8 cellular contexts compared by ENCODE assay signal in genomic region chr14:25049127-25049558, GRCh38. TPM values are rescaled to one million over a fixed set of nuclear protein-coding genes. Genes with fewer than 3 reads are reported as not detected.
DNase-seq lines count a peak whose midpoint lies in the region; ATAC-seq lines count a peak whose summit lies in the region.

No MANE protein-coding gene starts in this region.

- peak overlapping the region in 1 of 8 donors; percentile 21 for H3K27ac Mint-ChIP-seq in CD8-positive, alpha-beta memory T cell
- no peak overlapping the region for H3K27ac Mint-ChIP-seq in activated T-helper 17 cell treated with anti-CD3 and anti-CD28 coated beads, Interleukin-2, amount 50 U/mL, for 72 hours

- WGBS in right cardiac atrium: 2% methylated on average over 34 of the region's 34 CpGs

- H3K4me3 ChIP-seq in CD8-positive, alpha-beta memory T cell (ENCODE audit: low read length): no peak overlapping the region
- H3K4me3 ChIP-seq in right cardiac atrium (ENCODE audit: low read length) (peak overlapping the region; percentile 74), rectal smooth muscle tissue (ENCODE audit: low read length) (peak overlapping the region; percentile 72)

- H3K9me3 ChIP-seq in CD8-positive, alpha-beta memory T cell (ENCODE audit: low read length): no peaks in the 10 kb centered on the region
- H3K9me3 ChIP-seq in right cardiac atrium (ENCODE audit: control insufficient read depth, low read length): no peaks in the 10 kb centered on the region

- H3K36me3 Mint-ChIP-seq in CD8-positive, alpha-beta memory T cell: no peaks in the 10 kb centered on the region
- H3K36me3 Mint-ChIP-seq in activated T-helper 17 cell treated with anti-CD3 and anti-CD28 coated beads, Interleukin-2, amount 50 U/mL, for 72 hours (ENCODE audit: low read depth): no peaks in the 10 kb centered on the region

- H3K4me1 ChIP-seq in CD8-positive, alpha-beta memory T cell (ENCODE audit: insufficient read depth, low read length): no peaks in the 10 kb centered on the region
- peaks cover 2% of the 10 kb centered on the region for H3K4me1 ChIP-seq in right cardiac atrium (ENCODE audit: control insufficient read depth, insufficient read depth, low read length)
- H3K4me1 ChIP-seq in rectal smooth muscle tissue (ENCODE audit: control insufficient read depth, insufficient read depth, low read length): peaks cover 11% of the 10 kb centered on the region

- DNase-seq in CD8-positive, alpha-beta memory T cell: no peak
- DNase-seq in right cardiac atrium: peak in 2 of 3 donors; percentile 60 to 70
- DNase-seq in stimulated activated CD8-positive, alpha-beta memory T cell treated with anti-CD3 and anti-CD28 coated beads, Interleukin-4, amount 100 ng/mL, for 48 hours: no peak

- H3K27me3 Mint-ChIP-seq in CD8-positive, alpha-beta memory T cell: peaks cover 42 to 72% of the 10 kb centered on the region in 2 donors
- H3K27me3 Mint-ChIP-seq in activated T-helper 17 cell treated with anti-CD3 and anti-CD28 coated beads, Interleukin-2, amount 50 U/mL, for 72 hours: peaks cover 54% of the 10 kb centered on the region

- CTCF ChIA-PET in CD8-positive, alpha-beta memory T cell (lab: Charles Lee): no interaction called here

- peak overlapping the region in 4 of 7 donors; percentile 19 to 74 (median 50) for H3K4me3 Mint-ChIP-seq in CD8-positive, alpha-beta memory T cell
- H3K4me3 Mint-ChIP-seq in activated T-helper 17 cell treated with anti-CD3 and anti-CD28 coated beads, Interleukin-2, amount 50 U/mL, for 72 hours: peak overlapping the region; percentile 40

- POLR2A ChIA-PET in CD8-positive, alpha-beta memory T cell (lab: Charles Lee): no interaction called here

- ATAC-seq in activated T-helper 17 cell treated with anti-CD3 and anti-CD28 coated beads, Interleukin-2, amount 50 U/mL, for 72 hours (replicated peaks): no peak
- peak; percentile 9 to 15 for ATAC-seq in right cardiac atrium
- ATAC-seq in GM18519 (IDR thresholded peaks at IDR 0.05; ENCODE audit: low FRiP score, unreplicated experiment): no peak
- no peak for ATAC-seq in HG03439 (IDR thresholded peaks at IDR 0.05; ENCODE audit: unreplicated experiment)
- no peak for ATAC-seq in HG02571 (IDR thresholded peaks at IDR 0.05; ENCODE audit: unreplicated experiment)

- H3K9me3 Mint-ChIP-seq in CD8-positive, alpha-beta memory T cell: no peaks in the 10 kb centered on the region
- H3K9me3 Mint-ChIP-seq in activated T-helper 17 cell treated with anti-CD3 and anti-CD28 coated beads, Interleukin-2, amount 50 U/mL, for 72 hours: no peaks in the 10 kb centered on the region

- H3K36me3 ChIP-seq in CD8-positive, alpha-beta memory T cell (ENCODE audit: insufficient read depth, low read length): no peaks in the 10 kb centered on the region
- H3K36me3 ChIP-seq in rectal smooth muscle tissue (ENCODE audit: control insufficient read depth, insufficient read depth, low read length): no peaks in the 10 kb centered on the region

- intact Hi-C loops in right cardiac atrium (cut with DNase I): loop anchor here (5.0 to 10.0 kb wide), 7 partner anchors 63 to 314 kb away; no protein-coding TSS in a partner anchor

- no peak overlapping the region for H3K9ac ChIP-seq in rectal smooth muscle tissue (ENCODE audit: low read length)

- peaks cover 11 to 12% (median 12%) of the 10 kb centered on the region in 3 donors for H3K4me1 Mint-ChIP-seq in CD8-positive, alpha-beta memory T cell
- H3K4me1 Mint-ChIP-seq in activated T-helper 17 cell treated with anti-CD3 and anti-CD28 coated beads, Interleukin-2, amount 50 U/mL, for 72 hours: no peaks in the 10 kb centered on the region

- H3K27me3 ChIP-seq in CD8-positive, alpha-beta memory T cell (ENCODE audit: insufficient read depth, low read length, poor library complexity, severe bottlenecking): peaks cover 5% of the 10 kb centered on the region
- H3K27me3 ChIP-seq in right cardiac atrium (ENCODE audit: control insufficient read depth, insufficient read depth): no peaks in the 10 kb centered on the region
- H3K27me3 ChIP-seq in rectal smooth muscle tissue (ENCODE audit: control insufficient read depth, insufficient read depth, low read length): no peaks in the 10 kb centered on the region

- H3K27ac ChIP-seq in CD8-positive, alpha-beta memory T cell (ENCODE audit: low read depth, low read length): no peak overlapping the region
- H3K27ac ChIP-seq in right cardiac atrium (ENCODE audit: low read length): peak overlapping the region; percentile 54
- H3K27ac ChIP-seq in rectal smooth muscle tissue (ENCODE audit: low read depth, low read length): peak overlapping the region; percentile 57

RNA-seq across cellular contexts. Expression of gene STXBP6, which starts 0.8 kb away (rescaled TPM):
- total RNA-seq in CD8-positive, alpha-beta memory T cell: under 1 TPM; 0.28 to 0.38 TPM
- not detected for polyA plus RNA-seq in CD8-positive, alpha-beta memory T cell
- total RNA-seq in activated T-helper 17 cell treated with anti-CD3 and anti-CD28 coated beads, Interleukin-2, amount 50 U/mL, for 72 hours: not detected
- total RNA-seq in right cardiac atrium: 10 to 100 TPM; 18.8 to 31.7 (median 30.7) TPM
- 26.5 TPM for polyA plus RNA-seq in right cardiac atrium

Comparison
In these comparisons a context has a peak if more than half of its experiments do, and no peak if none do; other contexts are left out.
1. DNase-seq: peak in right cardiac atrium (2 of 3); none in CD8-positive, alpha-beta memory T cell (0 of 5) and stimulated activated CD8-positive, alpha-beta memory T cell treated with anti-CD3 and anti-CD28 coated beads, Interleukin-4, amount 100 ng/mL, for 48 hours (single experiment).
2. ATAC-seq: peak in right cardiac atrium (2 of 2); none in activated T-helper 17 cell treated with anti-CD3 and anti-CD28 coated beads, Interleukin-2, amount 50 U/mL, for 72 hours (single experiment), GM18519 (single experiment), HG03439 (single experiment) and HG02571 (single experiment).
3. RNA of gene STXBP6, which starts 0.8 kb away (total RNA-seq): 18.8 to 31.7 TPM in right cardiac atrium; 0.28 to 0.38 TPM in CD8-positive, alpha-beta memory T cell and not detected in activated T-helper 17 cell treated with anti-CD3 and anti-CD28 coated beads, Interleukin-2, amount 50 U/mL, for 72 hours; every median in the first group is over 10 times any median in the second.